Comparison of ENCODE assay signal across 18 cellular contexts in the genomic region with DNA sequence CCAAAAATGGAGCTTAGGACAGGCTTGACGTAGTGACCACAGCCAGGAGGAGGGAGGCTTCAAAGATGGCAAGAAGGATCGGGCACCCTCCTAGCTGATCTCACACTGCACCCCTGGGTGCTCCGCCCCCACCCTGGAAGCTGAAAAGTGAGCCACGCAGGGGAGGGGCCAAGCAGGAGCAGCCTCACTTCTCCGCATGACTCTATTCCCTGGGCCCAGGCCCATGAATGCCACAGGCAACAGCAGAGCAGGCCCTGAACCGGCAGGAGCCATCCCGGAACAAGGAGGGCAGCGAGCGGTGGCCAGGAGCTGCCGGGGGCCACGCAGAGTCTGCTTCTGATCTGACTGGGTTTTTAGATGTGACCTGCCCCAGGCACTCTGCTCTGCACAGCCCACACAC. TPM values are rescaled to one million over a fixed set of nuclear protein-coding genes. Genes with fewer than 3 reads are reported as not detected.
DNase-seq lines count a peak whose midpoint lies in the region; ATAC-seq, FAIRE-seq and TF ChIP-seq lines count a peak whose summit lies in the region.
"Had no signal": no experiment of that assay in that cellular context is flagged by ENCODE, and none has a peak within 500 bp of the region (broad histone marks: within the 10 kb centered on the region; RNA-seq: fewer than 3 reads in every experiment).

No MANE protein-coding gene starts in this region.

- H3K27me3 ChIP-seq in suprapubic skin: no peaks in the 10 kb centered on the region
- H3K27me3 ChIP-seq: esophagus muscularis mucosa, right lobe of liver had no signal

- H3K27ac ChIP-seq in suprapubic skin: no peak overlapping the region
- H3K27ac ChIP-seq: C4-2B, right lobe of liver had no signal

- H3K27me3 Mint-ChIP-seq in IgD-negative memory B cell (peaks cover 1% of the 10 kb centered on the region), immature natural killer cell (ENCODE audit: low read depth in 3 of 3) (peaks cover 9 to 14% (median 13%) of the 10 kb centered on the region in 3 donors)
- H3K27me3 Mint-ChIP-seq in activated naive CD8-positive, alpha-beta T cell: no peaks in the 10 kb centered on the region
- no peaks in the 10 kb centered on the region for H3K27me3 Mint-ChIP-seq in stimulated activated naive CD8-positive, alpha-beta T cell treated with anti-CD3 and anti-CD28 coated beads, Interleukin-15, amount 100 ng/mL, for 72 hours

- H3K9me3 Mint-ChIP-seq in IgD-negative memory B cell: no peaks in the 10 kb centered on the region
- H3K9me3 Mint-ChIP-seq in activated naive CD8-positive, alpha-beta T cell (ENCODE audit: low read depth): no peaks in the 10 kb centered on the region
- H3K9me3 Mint-ChIP-seq in immature natural killer cell: no peaks in the 10 kb centered on the region
- H3K9me3 Mint-ChIP-seq in stimulated activated naive CD8-positive, alpha-beta T cell treated with anti-CD3 and anti-CD28 coated beads, Interleukin-15, amount 100 ng/mL, for 72 hours: no peaks in the 10 kb centered on the region
- H3K9me3 Mint-ChIP-seq: activated T-cell treated with anti-CD3 and anti-CD28 coated beads, Interleukin-2, amount 50 U/mL, for 72 hours; H9 had no signal

- peaks cover 36% of the 10 kb centered on the region for H3K4me1 ChIP-seq in suprapubic skin

- H3K4me3 Mint-ChIP-seq in IgD-negative memory B cell (no peak overlapping the region), immature natural killer cell (peak overlapping the region in 2 of 5 donors; percentile 61)
- no peak overlapping the region for H3K4me3 Mint-ChIP-seq in activated naive CD8-positive, alpha-beta T cell
- peak overlapping the region in 1 of 2 donors; percentile 12 for H3K4me3 Mint-ChIP-seq in stimulated activated naive CD8-positive, alpha-beta T cell treated with anti-CD3 and anti-CD28 coated beads, Interleukin-15, amount 100 ng/mL, for 72 hours

- TF ChIP-seq CTCF in suprapubic skin (IDR thresholded peaks at IDR 0.05): no peak

- H3K4me1 Mint-ChIP-seq in IgD-negative memory B cell (peaks cover 17 to 37% (median 35%) of the 10 kb centered on the region in 3 donors), immature natural killer cell (peaks cover 59 to 78% of the 10 kb centered on the region in 2 donors)
- peaks cover 59% of the 10 kb centered on the region for H3K4me1 Mint-ChIP-seq in activated naive CD8-positive, alpha-beta T cell (ENCODE audit: low read depth)
- H3K4me1 Mint-ChIP-seq in stimulated activated naive CD8-positive, alpha-beta T cell treated with anti-CD3 and anti-CD28 coated beads, Interleukin-15, amount 100 ng/mL, for 72 hours: peaks cover 94% of the 10 kb centered on the region

- DNase-seq in immature natural killer cell: no peak
- DNase-seq in stimulated activated naive CD8-positive, alpha-beta T cell treated with anti-CD3 and anti-CD28 coated beads, Interleukin-15, amount 100 ng/mL, for 72 hours: no peak
- no peak for DNase-seq in suprapubic skin (ENCODE audit: low spot score in 2 of 2)
- no peak for DNase-seq in H54 (ENCODE audit: insufficient read length, low spot score)
- DNase-seq: activated CD4-positive, alpha-beta T cell treated with anti-CD3 and anti-CD28 coated beads for 1 hour; activated T-cell treated with anti-CD3 and anti-CD28 coated beads, Interleukin-2, amount 50 U/mL, for 72 hours; H9; KBM-7; NCI-H1092; NCI-H2171; NK-92 treated with Interleukin-12 subunit alpha and Interleukin-12 subunit beta, amount 100 ng/mL, for 24 hours; right lobe of liver had no signal

- no peak for FAIRE-seq in H54 (lab: Jason Lieb, UNC)
- FAIRE-seq: astrocyte had no signal

- TF ChIP-seq POLR2A in suprapubic skin (IDR thresholded peaks at IDR 0.05) (no peak), H54 (IDR thresholded peaks at IDR 0.05; ENCODE audit: low read depth, low read length) (no peak)

- H3K4me3 ChIP-seq in suprapubic skin: no peak overlapping the region
- H3K4me3 ChIP-seq: esophagus muscularis mucosa, right lobe of liver had no signal

- no peaks in the 10 kb centered on the region for H3K36me3 Mint-ChIP-seq in IgD-negative memory B cell
- no peaks in the 10 kb centered on the region for H3K36me3 Mint-ChIP-seq in activated naive CD8-positive, alpha-beta T cell
- peaks cover 0 to 4% (median 0%) of the 10 kb centered on the region in 3 donors for H3K36me3 Mint-ChIP-seq in immature natural killer cell

- TF ChIP-seq EP300 in suprapubic skin (IDR thresholded peaks at IDR 0.05): no peak

- H3K9me3 ChIP-seq in suprapubic skin: no peaks in the 10 kb centered on the region
- H3K9me3 ChIP-seq: esophagus muscularis mucosa, right lobe of liver had no signal

- WGBS in suprapubic skin: 67% methylated on average over 3 of the region's 11 CpGs

- no peak for ATAC-seq in stimulated activated naive CD8-positive, alpha-beta T cell treated with anti-CD3 and anti-CD28 coated beads, Interleukin-15, amount 100 ng/mL, for 72 hours
- ATAC-seq in HG02610 (IDR thresholded peaks at IDR 0.05; ENCODE audit: unreplicated experiment): no peak
- ATAC-seq: activated T-cell treated with anti-CD3 and anti-CD28 coated beads, Interleukin-2, amount 50 U/mL, for 72 hours; right lobe of liver had no signal

- peak overlapping the region in 2 of 3 donors; percentile 25 to 71 for H3K27ac Mint-ChIP-seq in IgD-negative memory B cell
- H3K27ac Mint-ChIP-seq in activated naive CD8-positive, alpha-beta T cell: peak overlapping the region; percentile 85
- peak overlapping the region; percentile 70 to 96 (median 88) for H3K27ac Mint-ChIP-seq in immature natural killer cell
- peak overlapping the region; percentile 21 to 87 for H3K27ac Mint-ChIP-seq in stimulated activated naive CD8-positive, alpha-beta T cell treated with anti-CD3 and anti-CD28 coated beads, Interleukin-15, amount 100 ng/mL, for 72 hours

- H3K36me3 ChIP-seq in suprapubic skin: no peaks in the 10 kb centered on the region
- H3K36me3 ChIP-seq: right lobe of liver had no signal

RNA-seq across cellular contexts. Expression of gene BIN1, which starts 30.0 kb away (rescaled TPM):
- polyA plus RNA-seq in IgD-negative memory B cell (175 TPM), immature natural killer cell (100 to 1,000 TPM; 110 to 169 (median 167) TPM)
- 10 to 100 TPM in 1 of 4 donors, 1 to 10 TPM in 3; 5.6 to 13.3 (median 8.8) TPM for total RNA-seq in suprapubic skin
